12 cellular contexts compared by ENCODE assay signal in the genomic region with DNA sequence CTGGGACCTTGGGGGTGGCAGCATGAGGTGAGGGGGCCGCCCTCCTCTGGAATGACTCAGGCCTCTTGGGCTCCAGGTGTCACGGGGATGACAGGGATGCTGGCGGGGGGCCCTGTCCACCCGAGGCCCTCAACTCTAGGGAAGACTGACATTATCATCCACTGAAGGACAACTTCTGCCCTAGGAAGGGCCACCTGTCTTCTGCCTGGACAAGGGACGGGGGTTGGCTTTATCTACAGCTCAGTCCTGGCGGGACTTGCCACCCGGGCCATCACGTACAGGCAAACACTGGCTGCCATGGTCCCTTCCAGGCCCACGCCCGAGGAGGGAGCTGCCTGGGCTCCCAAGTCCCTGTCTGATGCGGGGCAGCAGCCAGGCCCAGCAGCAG.
A peak's percentile ranks its signal among the peaks of the same experiment; 100 is the strongest.
DNase-seq lines count a peak whose midpoint lies in the region; ATAC-seq and TF ChIP-seq lines count a peak whose summit lies in the region.
"Had no signal": no experiment of that assay in that cellular context is flagged by ENCODE, and none has a peak within 500 bp of the region (broad histone marks: within the 10 kb centered on the region; RNA-seq: fewer than 3 reads in every experiment).

No MANE protein-coding gene starts in this region.

- DNase-seq in GM12865 (ENCODE audit: low read depth), result peak; percentile 19
- DNase-seq in IMR-90, result no peak
- DNase-seq in effector memory CD4-positive, alpha-beta T cell, result no peak
- no peak for DNase-seq in sigmoid colon
- no peak for DNase-seq in cortex of kidney (lab: John Stamatoyannopoulos, UW)
- no peak for DNase-seq in spleen
- DNase-seq in posterior vena cava (ENCODE audit: low spot score), result no peak
- DNase-seq: amniotic stem cell; NCI-H187; NCI-H526 treated with DMSO at 0.1 percent for 48 hours; stimulated activated CD4-positive, alpha-beta T cell treated with anti-CD3 and anti-CD28 coated beads, Interleukin-4, amount 100 ng/mL, for 4 hours; T1000 had no signal

- TF ChIP-seq RAD21 in IMR-90 (IDR thresholded peaks at IDR 0.05; ENCODE audit: low read length), result no peak

- no peak overlapping the region for H3K18ac ChIP-seq in IMR-90 (ENCODE audit: low read depth, low read length)

- BruUV-seq in IMR-90 (replicated peaks; lab: Mats Ljungman, UMichigan), result no TSS peak

- H3K9me1 ChIP-seq in IMR-90 (ENCODE audit: insufficient read depth, low read length), result peaks cover 18% of the 10 kb centered on the region

- H4K20me1 ChIP-seq in IMR-90 (ENCODE audit: insufficient read depth, low read length), result peaks cover 35% of the 10 kb centered on the region

- TF ChIP-seq CTCF in GM12865 (IDR thresholded peaks at IDR 0.05; ENCODE audit: insufficient read depth, low read depth, low read length, missing control alignments), result no peak
- no peak for TF ChIP-seq CTCF in IMR-90 (conservative IDR thresholded peaks at IDR 0.05; ENCODE audit: low read depth, low read length)
- no peak for TF ChIP-seq CTCF in sigmoid colon (IDR thresholded peaks at IDR 0.05)
- no peak for TF ChIP-seq CTCF in spleen (IDR thresholded peaks at IDR 0.05 in 8 of 11, conservative IDR thresholded peaks at IDR 0.05 in 3 of 11)

- no peak overlapping the region for H3K56ac ChIP-seq in IMR-90 (ENCODE audit: extremely low read depth, insufficient read depth, low read length)

- TF ChIP-seq POLR2A in IMR-90 (IDR thresholded peaks at IDR 0.05; ENCODE audit: low read depth, low read length) (no peak), sigmoid colon (IDR thresholded peaks at IDR 0.05) (no peak), spleen (IDR thresholded peaks at IDR 0.05) (no peak)

- no peak overlapping the region for H4K91ac ChIP-seq in IMR-90 (ENCODE audit: insufficient read depth, low read depth, low read length)

- H3K36me3 ChIP-seq in IMR-90 (ENCODE audit: control insufficient read depth, insufficient read depth, low read length), result peaks cover 65% of the 10 kb centered on the region
- H3K36me3 ChIP-seq in effector memory CD4-positive, alpha-beta T cell (ENCODE audit: control insufficient read depth, insufficient read depth, low read length), result peaks cover 9% of the 10 kb centered on the region
- H3K36me3 ChIP-seq in sigmoid colon, result peaks cover 0 to 42% (median 7%) of the 10 kb centered on the region in 4 donors
- peaks cover 0 to 54% (median 18%) of the 10 kb centered on the region in 6 donors for H3K36me3 ChIP-seq in spleen

- no peak overlapping the region; a peak in 1 of 4 replicates for H4K8ac ChIP-seq in IMR-90 (ENCODE audit: low read depth in 2 of 2, low read length in 2 of 2)

- H3K27me3 ChIP-seq in IMR-90 (ENCODE audit: control insufficient read depth, insufficient read depth, low read length) (no peaks in the 10 kb centered on the region), sigmoid colon (no peaks in the 10 kb centered on the region), spleen (replicated peaks in 1 of 7) (no peaks in the 10 kb centered on the region)
- no peaks in the 10 kb centered on the region for H3K27me3 ChIP-seq in effector memory CD4-positive, alpha-beta T cell (replicated peaks; ENCODE audit: control insufficient read depth, insufficient read depth, low read length, poor library complexity, severe bottlenecking)

- H2AK5ac ChIP-seq in IMR-90 (ENCODE audit: low read depth, low read length), result no peak overlapping the region

- H3K9me3 ChIP-seq in IMR-90 (ENCODE audit: control insufficient read depth, insufficient read depth, low read length) (no peaks in the 10 kb centered on the region), sigmoid colon (no peaks in the 10 kb centered on the region), spleen (no peaks in the 10 kb centered on the region)
- no peaks in the 10 kb centered on the region for H3K9me3 ChIP-seq in effector memory CD4-positive, alpha-beta T cell (ENCODE audit: control insufficient read depth, low read length)

- H4K5ac ChIP-seq in IMR-90 (ENCODE audit: low read depth, low read length), result no peak overlapping the region

- no peak overlapping the region for H2BK120ac ChIP-seq in IMR-90 (ENCODE audit: low read depth, low read length)

- CTCF ChIA-PET in IMR-90 (lab: Yijun Ruan, JAX), result interaction anchor here (1.6 kb wide), 2 partner anchors 39 to 232 kb away, joined by 3 read pairs; no protein-coding TSS in a partner anchor

- no peak overlapping the region for H3K23ac ChIP-seq in IMR-90 (ENCODE audit: low read depth, low read length)

- TF ChIP-seq EP300 in sigmoid colon (IDR thresholded peaks at IDR 0.05), result no peak

- no peak for ATAC-seq in IMR-90 (ENCODE audit: low read depth)

- dilution Hi-C loops in IMR-90 (cut with HindIII; ENCODE audit: low sequenced_read_pairs, unreplicated experiment), result no loop called here

- H3K4ac ChIP-seq in IMR-90 (ENCODE audit: low read depth, low read length), result no peak overlapping the region

- peaks cover 13% of the 10 kb centered on the region for H3K4me1 ChIP-seq in IMR-90 (ENCODE audit: control insufficient read depth, insufficient read depth, low read length)
- peaks cover 11% of the 10 kb centered on the region for H3K4me1 ChIP-seq in effector memory CD4-positive, alpha-beta T cell (ENCODE audit: control insufficient read depth, insufficient read depth, low read length, poor library complexity, severe bottlenecking)
- peaks cover 0 to 37% (median 29%) of the 10 kb centered on the region in 4 donors for H3K4me1 ChIP-seq in sigmoid colon
- H3K4me1 ChIP-seq in spleen, result peaks cover 0 to 44% (median 16%) of the 10 kb centered on the region in 6 donors

- no peak overlapping the region for H3K14ac ChIP-seq in IMR-90 (replicated peaks; ENCODE audit: low read depth, low read length)

- POLR2A ChIA-PET in IMR-90 (lab: Charles Lee; ENCODE audit: unreplicated experiment), result no interaction called here

- no peak overlapping the region for H2BK5ac ChIP-seq in IMR-90 (ENCODE audit: low read depth, low read length, poor library complexity, severe bottlenecking)

- intact Hi-C loops in IMR-90 (cut with micrococcal nuclease), result loop anchor here (10.0 kb wide), 1 partner anchor 591 kb away; no protein-coding TSS in a partner anchor
- intact Hi-C loops in sigmoid colon (cut with DNase I), result no loop called here
- intact Hi-C loops in spleen (cut with DNase I; ENCODE audit: low total_unique reads), result loop anchor here (5.0 kb wide), 2 partner anchors 206 to 226 kb away; no protein-coding TSS in a partner anchor
- intact Hi-C loops in posterior vena cava (cut with DNase I), result loop anchor here (1.0 to 10.0 kb wide), 4 partner anchors 206 to 330 kb away; a partner anchor contains a TSS

- H2AK9ac ChIP-seq in IMR-90 (replicated peaks; ENCODE audit: low read depth, low read length, poor library complexity), result peak overlapping the region; percentile 50

- H3K4me3 ChIP-seq in GM12865 (ENCODE audit: low read depth, low read length), result no peak overlapping the region
- H3K4me3 ChIP-seq in IMR-90 (ENCODE audit: insufficient read depth, low read depth, low read length), result no peak overlapping the region
- no peak overlapping the region for H3K4me3 ChIP-seq in effector memory CD4-positive, alpha-beta T cell (ENCODE audit: insufficient read depth, low read depth, low read length, poor library complexity, severe bottlenecking)
- H3K4me3 ChIP-seq in sigmoid colon, result no peak overlapping the region
- H3K4me3 ChIP-seq in spleen, result no peak overlapping the region

- H2AFZ ChIP-seq in IMR-90 (replicated peaks; ENCODE audit: low read length, poor library complexity), result no peak overlapping the region

- H3K9ac ChIP-seq in IMR-90 (ENCODE audit: low read depth, low read length), result no peak overlapping the region

- no peak overlapping the region for H2BK20ac ChIP-seq in IMR-90 (ENCODE audit: low read depth, low read length)

- in situ Hi-C loops in IMR-90 (cut with MboI; ENCODE audit: low sequenced_read_pairs), result loop anchor here (5.0 to 25.0 kb wide), 3 partner anchors 211 to 591 kb away; no protein-coding TSS in a partner anchor

- H2BK15ac ChIP-seq in IMR-90 (ENCODE audit: low read depth, low read length), result no peak overlapping the region

- no peak overlapping the region for H3K4me2 ChIP-seq in IMR-90 (ENCODE audit: low read depth, low read length)

- 88% methylated on average over 5 of the region's 11 CpGs; no CpG with 5 or more reads in 1 of the 2 experiments for WGBS in IMR-90 (ENCODE audit: extremely low coverage in 2 of 2, insufficient read length in 1 of 2), 2 experiments
- WGBS in sigmoid colon, 2 donors, result 87 to 93% methylated on average over 11 of the region's 11 CpGs
- 85 to 97% (median 92%) methylated on average over 7 to 11 of the region's 11 CpGs for WGBS in spleen, 5 donors

- no peak overlapping the region for H3K27ac ChIP-seq in IMR-90 (ENCODE audit: insufficient read depth, low read length)
- peak overlapping the region; percentile 38 for H3K27ac ChIP-seq in effector memory CD4-positive, alpha-beta T cell (ENCODE audit: insufficient read depth, low read length, poor library complexity, severe bottlenecking)
- H3K27ac ChIP-seq in sigmoid colon, result peak overlapping the region; percentile 51 to 68 (median 66)
- H3K27ac ChIP-seq in spleen, result peak overlapping the region in 3 of 8 donors; percentile 60 to 69 (median 61)

- H3K79me1 ChIP-seq in IMR-90 (ENCODE audit: low read depth in 1 of 2, low read length in 2 of 2), result peaks cover 6 to 65% of the 10 kb centered on the region in 2 experiments; a peak in 3 of 4 replicates

TF ChIP-seq in IMR-90, 13 proteins besides CTCF, POLR2A, EP300 and RAD21 (continues in another document):
- TF ChIP-seq, protein P1, sequence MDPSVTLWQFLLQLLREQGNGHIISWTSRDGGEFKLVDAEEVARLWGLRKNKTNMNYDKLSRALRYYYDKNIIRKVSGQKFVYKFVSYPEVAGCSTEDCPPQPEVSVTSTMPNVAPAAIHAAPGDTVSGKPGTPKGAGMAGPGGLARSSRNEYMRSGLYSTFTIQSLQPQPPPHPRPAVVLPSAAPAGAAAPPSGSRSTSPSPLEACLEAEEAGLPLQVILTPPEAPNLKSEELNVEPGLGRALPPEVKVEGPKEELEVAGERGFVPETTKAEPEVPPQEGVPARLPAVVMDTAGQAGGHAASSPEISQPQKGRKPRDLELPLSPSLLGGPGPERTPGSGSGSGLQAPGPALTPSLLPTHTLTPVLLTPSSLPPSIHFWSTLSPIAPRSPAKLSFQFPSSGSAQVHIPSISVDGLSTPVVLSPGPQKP (IDR thresholded peaks at IDR 0.05; ENCODE audit: borderline replicate concordance, low read depth, low read length), result no peak
- TF ChIP-seq BHLHE40 (IDR thresholded peaks at IDR 0.05; ENCODE audit: low read depth, low read length) (no peak), RFX5 (IDR thresholded peaks at IDR 0.05; ENCODE audit: low read depth, low read length) (no peak), NFE2L2 (IDR thresholded peaks at IDR 0.05; ENCODE audit: low read depth, low read length) (no peak), FOS (IDR thresholded peaks at IDR 0.05; ENCODE audit: low read depth, low read length) (no peak)
- TF ChIP-seq, protein P2, sequence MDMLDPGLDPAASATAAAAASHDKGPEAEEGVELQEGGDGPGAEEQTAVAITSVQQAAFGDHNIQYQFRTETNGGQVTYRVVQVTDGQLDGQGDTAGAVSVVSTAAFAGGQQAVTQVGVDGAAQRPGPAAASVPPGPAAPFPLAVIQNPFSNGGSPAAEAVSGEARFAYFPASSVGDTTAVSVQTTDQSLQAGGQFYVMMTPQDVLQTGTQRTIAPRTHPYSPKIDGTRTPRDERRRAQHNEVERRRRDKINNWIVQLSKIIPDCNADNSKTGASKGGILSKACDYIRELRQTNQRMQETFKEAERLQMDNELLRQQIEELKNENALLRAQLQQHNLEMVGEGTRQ (IDR thresholded peaks at IDR 0.05; ENCODE audit: low read depth, low read length), result no peak
